Comparison of ENCODE assay signal across 1 cellular context in genomic region chr13:62551588-62551987, GRCh38.
TF ChIP-seq lines count a peak whose summit lies in the region.

No MANE protein-coding gene starts in this region.

TF ChIP-seq in GM23338, 12 proteins besides CTCF, POLR2A, EP300 and RAD21 (continued from another document):
- TF ChIP-seq ZNF462 (CRISPR knock-in tag; IDR thresholded peaks at IDR 0.05) = no peak
